In genomic region chr19:45817010-45817724, GRCh38 we compare ENCODE assay signal across 8 cellular contexts. TPM values are rescaled to one million over a fixed set of nuclear protein-coding genes. Genes with fewer than 3 reads are reported as not detected.
A peak's percentile ranks its signal among the peaks of the same experiment; 100 is the strongest.
DNase-seq lines count a peak whose midpoint lies in the region; ATAC-seq and TF ChIP-seq lines count a peak whose summit lies in the region.

No MANE protein-coding gene starts in this region.

- no peaks in the 10 kb centered on the region for H3K9me3 Mint-ChIP-seq in chondrocyte (ENCODE audit: low read depth)

- peaks cover 6% of the 10 kb centered on the region for H3K36me3 Mint-ChIP-seq in chondrocyte (ENCODE audit: low read depth)

- H3K27me3 Mint-ChIP-seq in chondrocyte (ENCODE audit: low read depth): no peaks in the 10 kb centered on the region

- peaks cover 3% of the 10 kb centered on the region for H3K4me1 Mint-ChIP-seq in chondrocyte (ENCODE audit: low read depth)

- intact Hi-C loops in left colon (cut with DNase I, micrococcal nuclease): no loop called here

- H3K27ac Mint-ChIP-seq in chondrocyte (ENCODE audit: unreplicated experiment): no peak overlapping the region

- TF ChIP-seq CTCF in chondrocyte (IDR thresholded peaks at IDR 0.05): peak; percentile 98

- ATAC-seq in GM19023 (IDR thresholded peaks at IDR 0.05; ENCODE audit: unreplicated experiment): peak; percentile 77
- peak; percentile 90 for ATAC-seq in HG03354 (IDR thresholded peaks at IDR 0.05; ENCODE audit: poor library complexity, severe bottlenecking, unreplicated experiment)
- peak; percentile 88 for ATAC-seq in left colon

- H3K4me3 Mint-ChIP-seq in chondrocyte (ENCODE audit: unreplicated experiment): no peak overlapping the region

- DNase-seq in AML-193 (lab: John Stamatoyannopoulos, UW) (peak; percentile 84 to 86), NCI-H510A (lab: John Stamatoyannopoulos, UW) (peak; percentile 78), chondrocyte (ENCODE audit: low spot score) (peak; percentile 97), left colon (peak; percentile 91 to 96)
- peak; percentile 97 to 98 for DNase-seq in activated CD4-positive, alpha-beta T cell treated with anti-CD3 and anti-CD28 coated beads for 24 hours (ENCODE audit: low read depth in 2 of 2)
- peak; percentile 97 for DNase-seq in stimulated activated CD4-positive, alpha-beta T cell treated with anti-CD3 and anti-CD28 coated beads, Interleukin-4, amount 100 ng/mL, for 24 hours

RNA-seq across cellular contexts. Expression of gene RSPH6A, which starts 2.1 kb away (rescaled TPM):
- total RNA-seq in chondrocyte (0.15 TPM in 1 of 3 replicates, not detected in the others), left colon (under 1 TPM; 0.14 to 0.27 TPM)

RNA-seq across cellular contexts. Expression of gene DMWD, which starts 24.5 kb away (rescaled TPM):
- total RNA-seq in chondrocyte: 77.6 to 83.0 TPM (median 79.4 TPM) in 3 replicates
- 10 to 100 TPM; 29.7 to 38.7 TPM for total RNA-seq in left colon

RNA-seq across cellular contexts. Expression of gene DMPK, which starts 34.9 kb away (rescaled TPM):
- 95.0 to 176 TPM (median 162 TPM) in 3 replicates for total RNA-seq in chondrocyte
- total RNA-seq in left colon: 10 to 100 TPM; 28.4 to 38.2 TPM

RNA-seq across cellular contexts. Expression of gene SYMPK, which starts 45.8 kb away (rescaled TPM):
- 56.5 to 63.3 TPM (median 58.0 TPM) in 3 replicates for total RNA-seq in chondrocyte
- total RNA-seq in left colon: 10 to 100 TPM; 53.8 to 62.7 TPM

RNA-seq across cellular contexts. Expression of gene FOXA3, which starts 47.0 kb away (rescaled TPM):
- total RNA-seq in chondrocyte: not detected in 3 replicates
- 10 to 100 TPM; 31.5 to 53.7 TPM for total RNA-seq in left colon

Comparison
In these comparisons a context has a peak if more than half of its experiments do, and no peak if none do; other contexts are left out.
1. Peak in every context shown above with its lines: DNase-seq and ATAC-seq.